Comparison of ENCODE assay signal across 8 cellular contexts in the genomic region with DNA sequence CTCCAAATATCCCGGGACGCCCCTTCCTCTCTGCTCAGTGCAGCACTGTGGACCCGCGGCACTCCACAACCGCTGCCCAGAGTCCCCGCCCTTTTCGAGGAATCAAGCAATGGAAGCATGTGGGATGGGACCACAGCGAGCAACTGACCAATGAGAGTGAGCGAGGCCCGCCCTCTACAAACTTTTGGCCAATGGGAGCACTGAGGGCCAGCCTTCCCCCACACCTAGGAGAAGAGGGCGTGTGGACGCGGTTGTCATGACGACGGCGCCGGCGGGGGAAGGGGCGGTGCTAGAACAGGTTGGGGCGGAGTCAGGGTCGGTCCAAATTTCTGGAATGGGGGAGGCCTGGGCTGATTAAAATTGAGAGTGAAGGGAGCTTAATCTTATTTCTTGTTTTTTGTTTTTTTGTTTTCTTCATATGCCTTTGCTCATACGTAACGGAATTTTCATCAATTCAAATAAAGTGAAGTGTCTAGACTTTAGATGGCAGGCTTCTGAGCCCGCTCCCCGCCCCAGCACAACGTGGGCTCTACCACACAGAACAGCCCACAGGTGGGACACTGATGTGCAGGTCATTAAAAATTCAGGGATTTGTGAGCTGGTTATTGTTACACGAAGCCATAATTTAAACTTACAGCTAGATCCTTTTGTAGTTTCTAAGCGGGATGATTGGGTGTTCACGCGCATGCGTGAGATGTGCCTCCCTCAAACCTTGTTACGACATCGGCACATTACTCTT. TPM values are rescaled to one million over a fixed set of nuclear protein-coding genes. Genes with fewer than 3 reads are reported as not detected.
A peak's percentile ranks its signal among the peaks of the same experiment; 100 is the strongest.
DNase-seq lines count a peak whose midpoint lies in the region; ATAC-seq and TF ChIP-seq lines count a peak whose summit lies in the region.

TSS of gene DNAAF3 (minus strand) at position 84 of the 739 bp plus-strand sequence. CDS start 200 bp downstream, outside the sequence.

- peak within 1 kb of the TSS; percentile 73 for H3K4me3 ChIP-seq in Caco-2 (ENCODE audit: low read depth, low read length)
- peak within 1 kb of the TSS; percentile 67 for H3K4me3 ChIP-seq in fibroblast of villous mesenchyme (ENCODE audit: low read depth, low read length)

- H3K36me3 Mint-ChIP-seq in Caco-2 (ENCODE audit: insufficient read depth, unreplicated experiment) (peaks cover 11% of the 10 kb centered on the region), nephron (ENCODE audit: low read depth) (no peaks in the 10 kb centered on the region)

- peak within 1 kb of the TSS; percentile 80 for H3K27ac Mint-ChIP-seq in Caco-2 (ENCODE audit: unreplicated experiment)
- peak within 1 kb of the TSS; percentile 91 to 95 (median 95) for H3K27ac Mint-ChIP-seq in nephron

- peaks cover 15% of the 10 kb centered on the region for H3K27me3 Mint-ChIP-seq in Caco-2 (ENCODE audit: insufficient read depth, unreplicated experiment)
- H3K27me3 Mint-ChIP-seq in nephron (ENCODE audit: low read depth): peaks cover 61% of the 10 kb centered on the region

- ATAC-seq in GM21737 (IDR thresholded peaks at IDR 0.05; ENCODE audit: unreplicated experiment): peak; percentile 79

- H3K4me3 Mint-ChIP-seq in Caco-2 (ENCODE audit: unreplicated experiment) (peak within 1 kb of the TSS; percentile 79), nephron (peak within 1 kb of the TSS; percentile 87 to 93 (median 92))

- H3K27me3 ChIP-seq in Caco-2 (replicated peaks; ENCODE audit: control insufficient read depth, insufficient read depth, low read length): no peaks in the 10 kb centered on the region

- H3K36me3 ChIP-seq in Caco-2 (ENCODE audit: control insufficient read depth, insufficient read depth, low read length): no peaks in the 10 kb centered on the region

- CTCF ChIA-PET in Caco-2 (lab: Charles Lee): interaction anchor here (0.7 to 3.1 kb wide), 10 partner anchors 10 to 337 kb away, joined by 3 to 20 read pairs (median 3); partner anchors contain the start of gene PPP1R12C

- no TSS peak for BruUV-seq in Caco-2 (replicated peaks; lab: Mats Ljungman, UMichigan)

- H3K4me1 Mint-ChIP-seq in Caco-2 (ENCODE audit: low read depth, unreplicated experiment) (no peaks in the 10 kb centered on the region), nephron (no peaks in the 10 kb centered on the region)

- no peaks in the 10 kb centered on the region for H3K9me3 ChIP-seq in Caco-2

- H3K9me3 Mint-ChIP-seq in Caco-2 (ENCODE audit: unreplicated experiment) (no peaks in the 10 kb centered on the region), nephron (peaks cover 3% of the 10 kb centered on the region)

- POLR2A ChIA-PET in Caco-2 (lab: Charles Lee): interaction anchor here (1.2 kb wide), 1 partner anchor 173 kb away, joined by 4 read pairs; the partner anchor contains the start of gene KMT5C

- DNase-seq in Caco-2: peak; percentile 98 to 99
- DNase-seq in LoVo (ENCODE audit: low spot score): peak; percentile 97
- DNase-seq in RPMI7951 (ENCODE audit: low read depth): peak; percentile 98
- DNase-seq in activated gamma-delta T cell (lab: John Stamatoyannopoulos, UW): peak; percentile 29
- DNase-seq in fibroblast of villous mesenchyme (ENCODE audit: low read depth): peak; percentile 97
- peak; percentile 97 for DNase-seq in stromal cell of bone marrow (ENCODE audit: low read depth)

- no peak for TF ChIP-seq CTCF in Caco-2 (IDR thresholded peaks at IDR 0.05; ENCODE audit: insufficient read depth in 1 of 2, low read depth in 1 of 2, low read length in 1 of 2, severe bottlenecking in 1 of 2, unreplicated experiment in 1 of 2)
- TF ChIP-seq CTCF in fibroblast of villous mesenchyme (IDR thresholded peaks at IDR 0.05; ENCODE audit: insufficient read depth, low read depth, low read length): no peak
- no peak for TF ChIP-seq CTCF in nephron (IDR thresholded peaks at IDR 0.05; ENCODE audit: unreplicated experiment in 3 of 3)

- no peaks in the 10 kb centered on the region for H3K4me1 ChIP-seq in Caco-2

- intact Hi-C loops in Caco-2 (cut with micrococcal nuclease; ENCODE audit: unreplicated experiment): loop anchor here (1.0 to 2.0 kb wide), 3 partner anchors 25 to 173 kb away; partner anchors contain the start of genes KMT5C and PPP1R12C

RNA-seq across cellular contexts. Expression of gene DNAAF3, which starts in this region (rescaled TPM):
- total RNA-seq in Caco-2 (2022): 0.45 and 0.91 TPM in 2 replicates
- total RNA-seq in RPMI7951 (2014; rRNA removed; shearing (Covaris generic)): 1.4 and 1.6 TPM in 2 replicates
- total RNA-seq in fibroblast of villous mesenchyme: under 0.01 TPM in 1 of 2 replicates, not detected in the other

Comparison
In these comparisons a context has a peak if more than half of its experiments do, and no peak if none do; other contexts are left out.
1. Peak in every context shown above with its lines: DNase-seq, ATAC-seq and H3K4me3 ChIP-seq.
2. Peak in DNase-seq and H3K4me3 ChIP-seq in Caco-2; RNA of the gene not detected or under 1 TPM.
3. Peak in DNase-seq and H3K4me3 ChIP-seq in fibroblast of villous mesenchyme; RNA of the gene not detected or under 1 TPM.
4. DNase-seq: peak in every context shown above with its lines; median percentile 98 in Caco-2; 98 in RPMI7951; 97 in LoVo; 97 in fibroblast of villous mesenchyme; 97 in stromal cell of bone marrow; 29 in activated gamma-delta T cell.